Comparison of ENCODE assay signal across 30 cellular contexts in the genomic region with DNA sequence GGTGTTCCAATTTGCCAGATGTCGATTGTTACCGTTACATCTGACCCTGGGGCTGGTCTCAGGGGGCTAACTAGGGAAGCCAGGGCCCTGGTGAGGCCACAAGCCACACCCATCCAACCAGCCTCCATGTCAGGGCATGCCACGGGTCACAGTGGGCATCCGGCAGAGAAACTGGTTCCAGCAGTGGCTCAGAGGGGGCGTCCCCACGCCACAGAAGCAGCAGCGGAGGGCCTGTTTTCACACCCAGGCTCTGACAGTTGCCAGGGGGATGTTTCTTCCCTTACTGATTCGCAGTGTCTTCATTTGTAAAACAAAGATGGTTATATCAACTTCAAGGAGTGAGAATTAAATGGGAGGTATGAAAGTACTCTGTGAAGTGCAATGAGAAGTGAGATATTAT.
"Had no signal": no experiment of that assay in that cellular context is flagged by ENCODE, and none has a peak within 500 bp of the region (broad histone marks: within the 10 kb centered on the region; RNA-seq: fewer than 3 reads in every experiment).

No MANE protein-coding gene starts in this region.

- ATAC-seq: activated naive CD8-positive, alpha-beta T cell treated with anti-CD3 and anti-CD28 coated beads, Interleukin-2, amount 50 U/mL, for 24 hours; esophagus mucosa; naive thymus-derived CD8-positive, alpha-beta T cell; psoas muscle had no signal

- H3K9me3 ChIP-seq: psoas muscle, right atrium auricular region, thoracic aorta, uterus had no signal

- H3K4me3 ChIP-seq: left ventricle myocardium inferior, psoas muscle, right atrium auricular region, thoracic aorta, uterus had no signal

- H3K4me3 Mint-ChIP-seq: activated CD4-positive, alpha-beta memory T cell treated with anti-CD3 and anti-CD28 coated beads, Interleukin-2, amount 10 ng/mL, durations not matched to agents 7 days and 5 days; activated CD4-positive, alpha-beta T cell treated with anti-CD3 and anti-CD28 coated beads, Interleukin-2, amount 10 ng/mL, durations not matched to agents 7 days and 5 days; activated naive CD4-positive, alpha-beta T cell treated with anti-CD3 and anti-CD28 coated beads, Interleukin-2, amount 50 U/mL, for 24 hours; activated naive CD8-positive, alpha-beta T cell treated with anti-CD3 and anti-CD28 coated beads, Interleukin-2, amount 50 U/mL, for 24 hours; activated T-cell treated with anti-CD3 and anti-CD28 coated beads, Interleukin-2, amount 50 U/mL, for 24 hours; naive thymus-derived CD8-positive, alpha-beta T cell; neural crest cell; T-helper 1 cell treated with Interleukin-12 subunit alpha and Interleukin-12 subunit beta and Interleukin-4 antibody, amounts not matched to agents 30 μg/mL and 1 μg/mL, for 36 hours; type B pancreatic cell had no signal

- H3K79me2 ChIP-seq: parathyroid adenoma had no signal

- H3K27ac ChIP-seq: left ventricle myocardium inferior, parathyroid adenoma, psoas muscle, right atrium auricular region, thoracic aorta, uterus, WERI-Rb-1 had no signal

- H3K9me3 Mint-ChIP-seq: activated CD4-positive, alpha-beta memory T cell treated with anti-CD3 and anti-CD28 coated beads, Interleukin-2, amount 10 ng/mL, durations not matched to agents 7 days and 5 days; activated CD4-positive, alpha-beta T cell treated with anti-CD3 and anti-CD28 coated beads, Interleukin-2, amount 10 ng/mL, durations not matched to agents 7 days and 5 days; activated T-cell treated with anti-CD3 and anti-CD28 coated beads, Interleukin-2, amount 50 U/mL, for 24 hours; neural crest cell; type B pancreatic cell had no signal

- H3K4me1 ChIP-seq: psoas muscle, uterus had no signal

- H3K4me1 Mint-ChIP-seq: activated CD4-positive, alpha-beta memory T cell treated with anti-CD3 and anti-CD28 coated beads, Interleukin-2, amount 10 ng/mL, durations not matched to agents 7 days and 5 days; activated CD4-positive, alpha-beta T cell treated with anti-CD3 and anti-CD28 coated beads, Interleukin-2, amount 10 ng/mL, durations not matched to agents 7 days and 5 days; activated naive CD4-positive, alpha-beta T cell treated with anti-CD3 and anti-CD28 coated beads, Interleukin-2, amount 50 U/mL, for 24 hours; activated naive CD8-positive, alpha-beta T cell treated with anti-CD3 and anti-CD28 coated beads, Interleukin-2, amount 50 U/mL, for 24 hours; naive thymus-derived CD8-positive, alpha-beta T cell had no signal

- H3K36me3 Mint-ChIP-seq: activated naive CD4-positive, alpha-beta T cell treated with anti-CD3 and anti-CD28 coated beads, Interleukin-2, amount 50 U/mL, for 24 hours; type B pancreatic cell had no signal

- H3K36me3 ChIP-seq: left ventricle myocardium inferior, right atrium auricular region, thoracic aorta, uterus, WERI-Rb-1 had no signal

- H3K27ac Mint-ChIP-seq: activated CD4-positive, alpha-beta memory T cell treated with anti-CD3 and anti-CD28 coated beads, Interleukin-2, amount 10 ng/mL, durations not matched to agents 7 days and 5 days; activated CD4-positive, alpha-beta T cell treated with anti-CD3 and anti-CD28 coated beads, Interleukin-2, amount 10 ng/mL, durations not matched to agents 7 days and 5 days; activated naive CD4-positive, alpha-beta T cell treated with anti-CD3 and anti-CD28 coated beads, Interleukin-2, amount 50 U/mL, for 24 hours; activated naive CD8-positive, alpha-beta T cell treated with anti-CD3 and anti-CD28 coated beads, Interleukin-2, amount 50 U/mL, for 24 hours; activated T-cell treated with anti-CD3 and anti-CD28 coated beads, Interleukin-2, amount 50 U/mL, for 24 hours; naive thymus-derived CD8-positive, alpha-beta T cell; T-helper 1 cell treated with Interleukin-12 subunit alpha and Interleukin-12 subunit beta and Interleukin-4 antibody, amounts not matched to agents 30 μg/mL and 1 μg/mL, for 36 hours; type B pancreatic cell had no signal

- FAIRE-seq: islet of Langerhans had no signal

- DNase-seq: activated CD4-positive, alpha-beta memory T cell treated with anti-CD3 and anti-CD28 coated beads, Interleukin-2, amount 10 ng/mL, durations not matched to agents 7 days and 5 days; activated CD4-positive, alpha-beta T cell treated with anti-CD3 and anti-CD28 coated beads for 1 hour; activated CD4-positive, alpha-beta T cell treated with anti-CD3 and anti-CD28 coated beads, Interleukin-2, amount 10 ng/mL, durations not matched to agents 7 days and 5 days; activated CD8-positive, alpha-beta memory T cell treated with anti-CD3 and anti-CD28 coated beads, Interleukin-2, amount 50 U/mL, for 48 hours; activated gamma-delta T cell treated with Interleukin-2 at 50 U/mL for 16 hours; activated naive CD8-positive, alpha-beta T cell treated with anti-CD3 and anti-CD28 coated beads, Interleukin-2, amount 50 U/mL, for 24 hours; activated T-cell treated with anti-CD3 and anti-CD28 coated beads, Interleukin-2, amount 50 U/mL, for 24 hours; amygdala; caudate nucleus; foreskin fibroblast; left ventricle myocardium inferior; naive thymus-derived CD8-positive, alpha-beta T cell; occipital lobe; psoas muscle; stimulated activated CD4-positive, alpha-beta T cell treated with anti-CD3 and anti-CD28 coated beads, Interleukin-15, amount 100 ng/mL, for 24 hours; stimulated activated CD4-positive, alpha-beta T cell treated with anti-CD3 and anti-CD28 coated beads, Interleukin-2, amount 100 ng/mL, for 24 hours; stimulated activated naive CD4-positive, alpha-beta T cell treated with Interleukin-2 at 50 U/mL for 16 hours; SW 1271; T-helper 9 cell; uterus; WERI-Rb-1 had no signal

- H3K27me3 ChIP-seq: right atrium auricular region, uterus had no signal

- H3K27me3 Mint-ChIP-seq: type B pancreatic cell had no signal

- H2AFZ ChIP-seq: parathyroid adenoma had no signal

- H3K9ac ChIP-seq: parathyroid adenoma had no signal
